Comparison of ENCODE assay signal across 13 cellular contexts in the genomic region with DNA sequence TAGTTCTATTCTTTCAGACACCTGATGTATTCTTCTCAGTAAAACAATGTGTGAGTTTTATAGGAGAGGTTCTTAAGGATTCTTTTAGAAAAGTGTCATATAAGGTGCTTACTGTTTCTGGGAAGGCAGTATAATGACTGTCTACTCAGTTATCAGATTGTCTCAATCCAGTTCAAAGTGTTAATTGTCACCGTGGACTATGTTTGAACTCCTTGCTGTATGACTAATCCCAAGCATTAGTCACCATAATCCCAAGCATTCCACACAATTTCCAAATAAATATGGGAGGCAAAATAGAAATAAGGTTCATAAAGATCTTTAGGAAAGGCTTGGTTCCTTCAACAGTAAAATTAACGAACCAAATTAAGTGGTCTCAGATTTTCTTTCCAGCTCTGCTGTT.
DNase-seq lines count a peak whose midpoint lies in the region; ATAC-seq, FAIRE-seq and TF ChIP-seq lines count a peak whose summit lies in the region.
"Had no signal": no experiment of that assay in that cellular context is flagged by ENCODE, and none has a peak within 500 bp of the region (broad histone marks: within the 10 kb centered on the region; RNA-seq: fewer than 3 reads in every experiment).

No MANE protein-coding gene starts in this region.

- 18% methylated on average over 2 of the region's 2 CpGs for WGBS in mammary epithelial cell (ENCODE audit: low coverage, missing lambda C conversion rate)
- 34 to 43% methylated on average over 2 of the region's 2 CpGs for WGBS in lower leg skin, 2 donors
- 33 to 58% methylated on average over 2 of the region's 2 CpGs for WGBS in sigmoid colon, 2 donors

- no peaks in the 10 kb centered on the region for H3K36me3 Mint-ChIP-seq in CD4-positive, alpha-beta memory T cell
- H3K36me3 Mint-ChIP-seq: naive B cell had no signal

- no peaks in the 10 kb centered on the region for H4K20me1 ChIP-seq in mammary epithelial cell (ENCODE audit: insufficient read depth, low read length)

- CTCF ChIA-PET in mammary epithelial cell (lab: Charles Lee; ENCODE audit: low non-redundant PET) = interaction anchor here (0.6 to 1.0 kb wide), 3 partner anchors 85 to 721 kb away, joined by 4 to 23 read pairs (median 16); no protein-coding TSS in a partner anchor
- CTCF ChIA-PET in CD4-positive, alpha-beta memory T cell (lab: Charles Lee; ENCODE audit: partially characterized antibody) = interaction anchor here (0.8 to 2.1 kb wide), 9 partner anchors 11 to 829 kb away, joined by 3 to 12 read pairs (median 4); no protein-coding TSS in a partner anchor

- peak overlapping the region; percentile 45 for H3K4me2 ChIP-seq in mammary epithelial cell (ENCODE audit: insufficient read depth, low read depth, low read length)

- no peak for TF ChIP-seq EP300 in sigmoid colon (IDR thresholded peaks at IDR 0.05)

- H3K27ac Mint-ChIP-seq in CD4-positive, alpha-beta memory T cell = no peak overlapping the region
- H3K27ac Mint-ChIP-seq: activated naive CD8-positive, alpha-beta T cell treated with anti-CD3 and anti-CD28 coated beads, Interleukin-2, amount 50 U/mL, for 24 hours; naive B cell had no signal

- DNase-seq in AG10803 (ENCODE audit: low read depth) = peak; percentile 65
- DNase-seq in HTR-8/SVneo (ENCODE audit: insufficient read length, low spot score) = peak; percentile 9
- DNase-seq in mammary epithelial cell = peak; percentile 54
- DNase-seq in left colon = no peak
- DNase-seq in CD4-positive, alpha-beta memory T cell = no peak
- DNase-seq in activated CD4-positive, alpha-beta T cell treated with anti-CD3 and anti-CD28 coated beads, Interleukin-2, amount 50 U/mL, for 1 hour = no peak
- no peak for DNase-seq in lower leg skin (ENCODE audit: low spot score in 2 of 2)
- no peak for DNase-seq in sigmoid colon
- DNase-seq: effector memory CD4-positive, alpha-beta T cell had no signal

- peak; percentile 65 for FAIRE-seq in HTR-8/SVneo (lab: Jason Lieb, UNC)

- ATAC-seq in left colon = peak; percentile 75

- peaks cover 16% of the 10 kb centered on the region for H3K4me1 ChIP-seq in mammary epithelial cell (ENCODE audit: insufficient read depth, low read length)
- H3K4me1 ChIP-seq in CD4-positive, alpha-beta memory T cell (ENCODE audit: insufficient read depth, low read length) = no peaks in the 10 kb centered on the region
- H3K4me1 ChIP-seq in sigmoid colon = no peaks in the 10 kb centered on the region
- H3K4me1 ChIP-seq: BE2C, tibial nerve had no signal

- dilution Hi-C loops in mammary epithelial cell (cut with HindIII; ENCODE audit: low sequenced_read_pairs) = no loop called here

- H3K9ac ChIP-seq in mammary epithelial cell (ENCODE audit: insufficient read depth, low read length) = no peak overlapping the region

- POLR2A ChIA-PET in CD4-positive, alpha-beta memory T cell (lab: Charles Lee; ENCODE audit: partially characterized antibody) = no interaction called here

- H3K27ac ChIP-seq in mammary epithelial cell (ENCODE audit: insufficient read depth, low read depth, low read length) (no peak overlapping the region), sigmoid colon (no peak overlapping the region)
- H3K27ac ChIP-seq in CD4-positive, alpha-beta memory T cell (ENCODE audit: low read depth, low read length) = no peak overlapping the region
- H3K27ac ChIP-seq: tibial nerve had no signal

- H3K9me3 ChIP-seq in mammary epithelial cell (replicated peaks; ENCODE audit: insufficient read depth, low read length) = no peaks in the 10 kb centered on the region
- H3K9me3 ChIP-seq in CD4-positive, alpha-beta memory T cell (ENCODE audit: control insufficient read depth in 1 of 2, low read length in 2 of 2) = no peaks in the 10 kb centered on the region
- no peaks in the 10 kb centered on the region for H3K9me3 ChIP-seq in sigmoid colon
- H3K9me3 ChIP-seq: BE2C, tibial nerve had no signal

- H3K27me3 Mint-ChIP-seq in CD4-positive, alpha-beta memory T cell = peaks cover 6 to 9% of the 10 kb centered on the region in 2 donors

- in situ Hi-C loops in mammary epithelial cell (cut with MboI; ENCODE audit: low sequenced_read_pairs in 2 of 2) = loop anchor here (10.0 to 25.0 kb wide), 3 partner anchors 602 to 809 kb away; no protein-coding TSS in a partner anchor

- no peaks in the 10 kb centered on the region for H3K36me3 ChIP-seq in mammary epithelial cell (ENCODE audit: insufficient read depth, low read length)
- no peaks in the 10 kb centered on the region for H3K36me3 ChIP-seq in CD4-positive, alpha-beta memory T cell (ENCODE audit: insufficient read depth, low read length)
- no peaks in the 10 kb centered on the region for H3K36me3 ChIP-seq in sigmoid colon
- H3K36me3 ChIP-seq: BE2C, tibial nerve had no signal

- H3K27me3 ChIP-seq in mammary epithelial cell (ENCODE audit: insufficient read depth, low read length) (no peaks in the 10 kb centered on the region), sigmoid colon (no peaks in the 10 kb centered on the region)
- no peaks in the 10 kb centered on the region for H3K27me3 ChIP-seq in CD4-positive, alpha-beta memory T cell (ENCODE audit: insufficient read depth, low read length)
- H3K27me3 ChIP-seq: BE2C, tibial nerve had no signal

- no peaks in the 10 kb centered on the region for H3K4me1 Mint-ChIP-seq in CD4-positive, alpha-beta memory T cell
- H3K4me1 Mint-ChIP-seq: activated naive CD8-positive, alpha-beta T cell treated with anti-CD3 and anti-CD28 coated beads, Interleukin-2, amount 50 U/mL, for 24 hours; naive B cell had no signal

- BruUV-seq in mammary epithelial cell (replicated peaks; lab: Mats Ljungman, UMichigan) = no TSS peak

- TF ChIP-seq CTCF in AG10803 (conservative IDR thresholded peaks at IDR 0.05; ENCODE audit: low read length) (no peak), mammary epithelial cell (conservative IDR thresholded peaks at IDR 0.05 in 1 of 2, IDR thresholded peaks at IDR 0.05 in 1 of 2; ENCODE audit: extremely low read depth in 1 of 2, insufficient read depth in 1 of 2, low read depth in 1 of 2, low read length in 2 of 2) (no peak), lower leg skin (IDR thresholded peaks at IDR 0.05) (no peak), sigmoid colon (IDR thresholded peaks at IDR 0.05) (no peak)

- no peak overlapping the region for H3K4me3 Mint-ChIP-seq in CD4-positive, alpha-beta memory T cell
- H3K4me3 Mint-ChIP-seq: activated naive CD8-positive, alpha-beta T cell treated with anti-CD3 and anti-CD28 coated beads, Interleukin-2, amount 50 U/mL, for 24 hours; naive B cell had no signal

- no peaks in the 10 kb centered on the region for H3K9me3 Mint-ChIP-seq in CD4-positive, alpha-beta memory T cell
- H3K9me3 Mint-ChIP-seq: activated naive CD8-positive, alpha-beta T cell treated with anti-CD3 and anti-CD28 coated beads, Interleukin-2, amount 50 U/mL, for 24 hours; naive B cell had no signal

- no peak for TF ChIP-seq POLR2A in lower leg skin (IDR thresholded peaks at IDR 0.05)
- TF ChIP-seq POLR2A in sigmoid colon (IDR thresholded peaks at IDR 0.05) = no peak

- intact Hi-C loops in mammary epithelial cell (cut with micrococcal nuclease) = loop anchor here (1.0 to 10.0 kb wide), 5 partner anchors 73 to 803 kb away; no protein-coding TSS in a partner anchor
- intact Hi-C loops in left colon (cut with DNase I, micrococcal nuclease) = loop anchor here in 1 of 2 donors (10.0 kb wide), 1 partner anchor 819 kb away; no protein-coding TSS in a partner anchor
- intact Hi-C loops in CD4-positive, alpha-beta memory T cell (cut with micrococcal nuclease) = loop anchor here (2.0 kb wide), 1 partner anchor 453 kb away; no protein-coding TSS in a partner anchor
- intact Hi-C loops in lower leg skin (cut with DNase I; ENCODE audit: low total_unique reads) = no loop called here
- intact Hi-C loops in sigmoid colon (cut with DNase I) = loop anchor here (10.0 kb wide), 1 partner anchor 829 kb away; no protein-coding TSS in a partner anchor

- H3K79me2 ChIP-seq in mammary epithelial cell (ENCODE audit: insufficient read depth, low read length) = no peaks in the 10 kb centered on the region

- H2AFZ ChIP-seq in mammary epithelial cell (ENCODE audit: low read depth, low read length) = no peak overlapping the region

- H3K4me3 ChIP-seq in AG10803 (ENCODE audit: low read length) = no peak overlapping the region
- no peak overlapping the region for H3K4me3 ChIP-seq in mammary epithelial cell (replicated peaks in 1 of 3; ENCODE audit: insufficient read depth in 1 of 3, low read depth in 2 of 3, low read length in 3 of 3)
- no peak overlapping the region for H3K4me3 ChIP-seq in CD4-positive, alpha-beta memory T cell (ENCODE audit: low read length in 2 of 2)
- H3K4me3 ChIP-seq in lower leg skin (ENCODE audit: low read depth, poor library complexity, severe bottlenecking) = no peak overlapping the region
- H3K4me3 ChIP-seq in sigmoid colon = no peak overlapping the region
- H3K4me3 ChIP-seq: tibial nerve had no signal

Comparison
In these comparisons a context has a peak if more than half of its experiments do, and no peak if none do; other contexts are left out.
1. DNase-seq: peak in AG10803 (single experiment), HTR-8/SVneo (single experiment) and mammary epithelial cell (single experiment); none in left colon (0 of 2), CD4-positive, alpha-beta memory T cell (0 of 5), activated CD4-positive, alpha-beta T cell treated with anti-CD3 and anti-CD28 coated beads, Interleukin-2, amount 50 U/mL, for 1 hour (single experiment), lower leg skin (0 of 2) and sigmoid colon (single experiment).